In the genomic region with DNA sequence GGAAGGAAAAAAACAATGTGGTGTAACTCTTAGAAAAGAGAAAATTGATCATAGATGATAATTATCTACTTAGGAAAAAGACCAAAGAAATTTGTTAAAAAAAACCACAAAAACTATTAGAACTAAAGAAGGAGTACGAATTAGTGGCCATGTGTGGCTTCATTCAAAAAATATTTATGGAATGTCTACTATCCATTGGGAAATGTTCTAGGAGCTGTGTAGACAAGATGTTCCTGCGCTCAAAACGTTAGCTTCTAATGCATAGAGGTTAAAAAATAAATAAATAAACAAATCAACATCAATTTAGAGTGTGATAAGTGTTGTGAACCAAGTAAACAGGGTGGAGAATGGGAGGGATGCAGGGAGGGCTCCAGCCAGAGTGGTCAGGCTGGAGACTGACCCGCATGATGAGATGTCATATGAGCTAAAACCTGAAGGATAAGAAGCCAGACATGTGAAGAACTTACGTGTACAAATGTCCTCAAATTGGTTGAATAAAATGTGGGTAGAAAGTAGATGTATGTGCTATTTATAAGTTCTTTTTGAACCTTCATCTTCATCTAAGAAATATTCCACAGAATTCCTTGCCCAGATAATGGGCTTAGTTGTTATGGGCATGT, we compare ENCODE assay signal across 21 cellular contexts.
"Had no signal": no experiment of that assay in that cellular context is flagged by ENCODE, and none has a peak within 500 bp of the region (broad histone marks: within the 10 kb centered on the region; RNA-seq: fewer than 3 reads in every experiment).

No MANE protein-coding gene starts in this region.

- H3K36me3 ChIP-seq: esophagus squamous epithelium, lower lobe of right lung, prostate gland, right atrium auricular region, tibial artery, upper lobe of left lung had no signal

- H3K4me1 ChIP-seq: prostate gland, testis had no signal

- ATAC-seq: effector memory CD8-positive, alpha-beta T cell; left ventricle myocardium superior; lower lobe of right lung; naive thymus-derived CD8-positive, alpha-beta T cell; sciatic nerve; stimulated activated effector memory CD8-positive, alpha-beta T cell treated with anti-CD3 and anti-CD28 coated beads, Interleukin-12 subunit alpha, Interleukin-12 subunit beta, amount 100 ng/mL, for 72 hours; stimulated activated naive CD8-positive, alpha-beta T cell treated with anti-CD3 and anti-CD28 coated beads, Interleukin-15, Interleukin-2, amounts not matched to agents 100 U/mL and 50 U/mL, for 24 hours had no signal

- H3K4me3 ChIP-seq: esophagus squamous epithelium, lower lobe of right lung, prostate gland, right atrium auricular region, testis, tibial artery, upper lobe of left lung had no signal

- H3K27me3 ChIP-seq: right atrium auricular region, testis, upper lobe of left lung had no signal

- H3K9me3 ChIP-seq: esophagus squamous epithelium, lower lobe of right lung, prostate gland, right atrium auricular region, testis, tibial artery, upper lobe of left lung had no signal

- H3K27ac ChIP-seq: esophagus squamous epithelium, lower lobe of right lung, prostate gland, right atrium auricular region, testis, tibial artery, upper lobe of left lung had no signal

- DNase-seq: cortex of kidney; effector memory CD8-positive, alpha-beta T cell; erythroblast; esophagus squamous epithelium; left ventricle myocardium superior; lower lobe of right lung; midbrain; naive thymus-derived CD8-positive, alpha-beta T cell; nephron progenitor cell; nucleus accumbens; stimulated activated CD4-positive, alpha-beta T cell treated with anti-CD3 and anti-CD28 coated beads, Interleukin-2, amount 100 ng/mL, for 24 hours; stimulated activated CD4-positive, alpha-beta T cell treated with anti-CD3 and anti-CD28 coated beads, Interleukin-4, amount 100 ng/mL, for 24 hours; stimulated activated naive CD8-positive, alpha-beta T cell treated with anti-CD3 and anti-CD28 coated beads, Interleukin-15, Interleukin-2, amounts not matched to agents 100 U/mL and 50 U/mL, for 24 hours; substantia nigra; testis; tibial artery; upper lobe of left lung had no signal
